Comparison of ENCODE assay signal across 33 cellular contexts in the genomic region with DNA sequence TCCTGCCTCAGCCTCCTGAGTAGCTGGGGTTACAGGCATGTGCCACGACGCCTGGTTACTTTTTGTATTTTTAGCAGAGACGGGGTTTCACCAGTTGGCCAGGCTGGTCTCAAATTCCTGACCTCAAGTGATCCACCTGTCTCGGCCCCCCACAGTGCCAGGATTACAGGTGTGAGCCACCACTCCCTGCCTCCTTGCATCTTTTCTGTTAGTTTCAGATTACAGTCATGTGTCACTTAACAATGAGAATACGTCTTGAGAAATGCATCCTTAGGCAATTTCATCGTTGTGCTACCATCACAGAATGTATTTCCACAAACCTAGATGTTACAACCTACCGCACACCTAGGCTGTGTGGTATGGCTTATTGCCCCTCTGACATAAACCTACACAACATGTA.
"Had no signal": no experiment of that assay in that cellular context is flagged by ENCODE, and none has a peak within 500 bp of the region (broad histone marks: within the 10 kb centered on the region; RNA-seq: fewer than 3 reads in every experiment).

No MANE protein-coding gene starts in this region.

- FAIRE-seq: colon, RCC 7860 had no signal

- H3K27ac Mint-ChIP-seq: activated CD4-positive, alpha-beta T cell treated with anti-CD3 and anti-CD28 coated beads, Interleukin-2, amount 10 ng/mL, durations not matched to agents 24 days and 14 days; activated CD8-positive, alpha-beta T cell treated with anti-CD3 and anti-CD28 coated beads for 36 hours; activated naive CD8-positive, alpha-beta T cell treated with anti-CD3 and anti-CD28 coated beads for 36 hours; activated T-cell treated with anti-CD3 and anti-CD28 coated beads, Interleukin-2, amount 50 U/mL, for 72 hours; activated T-helper 17 cell treated with anti-CD3 and anti-CD28 coated beads, Interleukin-2, amount 50 U/mL, for 72 hours; T-cell had no signal

- H3K27me3 Mint-ChIP-seq: activated CD8-positive, alpha-beta T cell treated with anti-CD3 and anti-CD28 coated beads for 36 hours; activated naive CD8-positive, alpha-beta T cell treated with anti-CD3 and anti-CD28 coated beads for 36 hours; activated T-helper 17 cell treated with anti-CD3 and anti-CD28 coated beads, Interleukin-2, amount 50 U/mL, for 72 hours; T-cell had no signal

- H3K4me2 ChIP-seq: PC-9 had no signal

- H3K9me3 Mint-ChIP-seq: activated CD4-positive, alpha-beta T cell treated with anti-CD3 and anti-CD28 coated beads, Interleukin-2, amount 10 ng/mL, durations not matched to agents 24 days and 14 days; activated CD8-positive, alpha-beta T cell treated with anti-CD3 and anti-CD28 coated beads for 36 hours; activated naive CD8-positive, alpha-beta T cell treated with anti-CD3 and anti-CD28 coated beads for 36 hours; activated T-cell treated with anti-CD3 and anti-CD28 coated beads, Interleukin-2, amount 50 U/mL, for 72 hours; activated T-helper 17 cell treated with anti-CD3 and anti-CD28 coated beads, Interleukin-2, amount 50 U/mL, for 72 hours; T-cell had no signal

- H2AFZ ChIP-seq: PC-9 had no signal

- ATAC-seq: activated CD8-positive, alpha-beta T cell treated with anti-CD3 and anti-CD28 coated beads for 36 hours; activated T-cell treated with anti-CD3 and anti-CD28 coated beads, Interleukin-2, amount 50 U/mL, for 72 hours; activated T-helper 17 cell treated with anti-CD3 and anti-CD28 coated beads, Interleukin-2, amount 50 U/mL, for 72 hours; Right ventricle myocardium inferior; SK-N-SH treated with all-trans-retinoic acid at 6 μM for 48 hours; T-cell had no signal

- DNase-seq: activated CD4-positive, alpha-beta T cell treated with anti-CD3 and anti-CD28 coated beads, Interleukin-2, amount 10 ng/mL, durations not matched to agents 24 days and 14 days; activated CD4-positive, alpha-beta T cell treated with anti-CD3 and anti-CD28 coated beads, Interleukin-2, amount 50 U/mL, for 4 hours; activated CD8-positive, alpha-beta T cell treated with anti-CD3 and anti-CD28 coated beads for 36 hours; activated effector memory CD4-positive, alpha-beta T cell treated with anti-CD3 and anti-CD28 coated beads, Interleukin-2, amount 50 U/mL, for 16 hours; activated naive CD4-positive, alpha-beta T cell; activated naive CD4-positive, alpha-beta T cell treated with anti-CD3 and anti-CD28 coated beads, Interleukin-2, amount 50 U/mL, for 16 hours; activated naive CD8-positive, alpha-beta T cell treated with anti-CD3 and anti-CD28 coated beads for 36 hours; activated T-cell treated with anti-CD3 and anti-CD28 coated beads, Interleukin-2, amount 50 U/mL, for 1 hour; activated T-cell treated with anti-CD3 and anti-CD28 coated beads, Interleukin-2, amount 50 U/mL, for 72 hours; amniotic stem cell; aorta; brain microvascular endothelial cell; central memory CD4-positive, alpha-beta T cell; NCI-H1105; NCI-H1417 treated with DMSO at 0.1 percent for 48 hours; NCI-H1694 treated with DMSO at 0.1 percent for 48 hours; NCI-H2029; NCI-H345; NCI-H524 treated with DMSO at 0.1 percent for 48 hours; NCI-H748 treated with DMSO at 0.1 percent for 48 hours; NK-92 treated with Interleukin-12 subunit alpha and Interleukin-12 subunit beta, amount 100 ng/mL, for 24 hours; SIG-M5; T-cell; T-helper 2 cell; T-helper 9 cell; WERI-Rb-1 had no signal

- H3K27me3 ChIP-seq: brain microvascular endothelial cell had no signal

- H3K4me3 Mint-ChIP-seq: activated CD4-positive, alpha-beta T cell treated with anti-CD3 and anti-CD28 coated beads, Interleukin-2, amount 10 ng/mL, durations not matched to agents 24 days and 14 days; activated CD8-positive, alpha-beta T cell treated with anti-CD3 and anti-CD28 coated beads for 36 hours; activated naive CD8-positive, alpha-beta T cell treated with anti-CD3 and anti-CD28 coated beads for 36 hours; activated T-cell treated with anti-CD3 and anti-CD28 coated beads, Interleukin-2, amount 50 U/mL, for 72 hours; activated T-helper 17 cell treated with anti-CD3 and anti-CD28 coated beads, Interleukin-2, amount 50 U/mL, for 72 hours; T-cell had no signal

- H3K36me3 ChIP-seq: brain microvascular endothelial cell, WERI-Rb-1 had no signal

- H3K27ac ChIP-seq: brain microvascular endothelial cell, PC-9, RWPE1, WERI-Rb-1 had no signal

- H3K4me3 ChIP-seq: PC-9 had no signal

- H3K4me1 Mint-ChIP-seq: activated CD4-positive, alpha-beta T cell treated with anti-CD3 and anti-CD28 coated beads, Interleukin-2, amount 10 ng/mL, durations not matched to agents 24 days and 14 days; activated naive CD8-positive, alpha-beta T cell treated with anti-CD3 and anti-CD28 coated beads for 36 hours had no signal
